1 cellular context compared by ENCODE assay signal in the genomic region with DNA sequence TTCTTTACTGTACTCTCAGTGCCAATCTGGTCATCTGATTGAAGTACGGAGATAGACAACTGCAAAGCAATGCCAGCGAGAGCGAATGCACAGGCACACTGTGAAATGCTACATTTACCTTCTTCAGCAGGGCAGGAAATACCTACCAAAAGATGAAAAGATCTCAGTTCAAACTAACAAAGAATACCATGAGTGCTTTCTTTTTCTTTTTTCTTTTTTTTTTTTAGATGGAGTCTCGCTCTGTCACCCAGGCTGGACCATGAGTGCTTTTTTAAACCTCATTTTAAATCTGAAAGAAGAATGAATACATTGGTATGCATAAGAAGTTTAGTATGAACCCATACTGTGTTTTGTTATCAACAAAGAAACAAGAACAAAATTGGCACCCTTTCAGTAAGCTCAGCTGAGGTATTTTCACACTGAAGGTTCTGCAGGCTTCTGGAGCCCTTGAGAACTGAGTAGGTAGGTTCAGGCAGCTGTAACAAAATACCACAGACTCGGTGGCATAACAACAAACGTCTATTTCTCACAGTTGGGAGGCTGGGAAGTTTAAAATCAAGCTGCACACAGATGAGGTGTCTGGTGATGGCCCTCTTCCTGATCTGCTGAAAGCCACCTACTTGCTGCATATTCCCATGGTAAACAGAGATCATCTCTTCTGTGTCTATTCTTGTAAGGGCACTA.
TF ChIP-seq lines count a peak whose summit lies in the region.

No MANE protein-coding gene starts in this region.

TF ChIP-seq in GM23338, 12 proteins besides CTCF, POLR2A, EP300 and RAD21:
- TF ChIP-seq EZH2phosphoT487 (IDR thresholded peaks at IDR 0.05; ENCODE audit: unreplicated experiment), result no peak
- no peak for TF ChIP-seq ZNF331 (CRISPR knock-in tag; IDR thresholded peaks at IDR 0.05; ENCODE audit: low read depth)
- TF ChIP-seq CREB1 (CRISPR knock-in tag; IDR thresholded peaks at IDR 0.05; ENCODE audit: low read depth), result no peak
- TF ChIP-seq JUNB (IDR thresholded peaks at IDR 0.05; ENCODE audit: unreplicated experiment), result no peak
- TF ChIP-seq, protein P1, sequence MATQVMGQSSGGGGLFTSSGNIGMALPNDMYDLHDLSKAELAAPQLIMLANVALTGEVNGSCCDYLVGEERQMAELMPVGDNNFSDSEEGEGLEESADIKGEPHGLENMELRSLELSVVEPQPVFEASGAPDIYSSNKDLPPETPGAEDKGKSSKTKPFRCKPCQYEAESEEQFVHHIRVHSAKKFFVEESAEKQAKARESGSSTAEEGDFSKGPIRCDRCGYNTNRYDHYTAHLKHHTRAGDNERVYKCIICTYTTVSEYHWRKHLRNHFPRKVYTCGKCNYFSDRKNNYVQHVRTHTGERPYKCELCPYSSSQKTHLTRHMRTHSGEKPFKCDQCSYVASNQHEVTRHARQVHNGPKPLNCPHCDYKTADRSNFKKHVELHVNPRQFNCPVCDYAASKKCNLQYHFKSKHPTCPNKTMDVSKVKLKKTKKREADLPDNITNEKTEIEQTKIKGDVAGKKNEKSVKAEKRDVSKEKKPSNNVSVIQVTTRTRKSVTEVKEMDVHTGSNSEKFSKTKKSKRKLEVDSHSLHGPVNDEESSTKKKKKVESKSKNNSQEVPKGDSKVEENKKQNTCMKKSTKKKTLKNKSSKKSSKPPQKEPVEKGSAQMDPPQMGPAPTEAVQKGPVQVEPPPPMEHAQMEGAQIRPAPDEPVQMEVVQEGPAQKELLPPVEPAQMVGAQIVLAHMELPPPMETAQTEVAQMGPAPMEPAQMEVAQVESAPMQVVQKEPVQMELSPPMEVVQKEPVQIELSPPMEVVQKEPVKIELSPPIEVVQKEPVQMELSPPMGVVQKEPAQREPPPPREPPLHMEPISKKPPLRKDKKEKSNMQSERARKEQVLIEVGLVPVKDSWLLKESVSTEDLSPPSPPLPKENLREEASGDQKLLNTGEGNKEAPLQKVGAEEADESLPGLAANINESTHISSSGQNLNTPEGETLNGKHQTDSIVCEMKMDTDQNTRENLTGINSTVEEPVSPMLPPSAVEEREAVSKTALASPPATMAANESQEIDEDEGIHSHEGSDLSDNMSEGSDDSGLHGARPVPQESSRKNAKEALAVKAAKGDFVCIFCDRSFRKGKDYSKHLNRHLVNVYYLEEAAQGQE (IDR thresholded peaks at IDR 0.05; ENCODE audit: unreplicated experiment), result no peak
- no peak for TF ChIP-seq NANOG (IDR thresholded peaks at IDR 0.05; ENCODE audit: borderline replicate concordance)
- no peak for TF ChIP-seq ZNF114 (CRISPR knock-in tag; IDR thresholded peaks at IDR 0.05)
- TF ChIP-seq STAT1 (IDR thresholded peaks at IDR 0.05; ENCODE audit: unreplicated experiment), result no peak
- TF ChIP-seq POLR2AphosphoS5 (IDR thresholded peaks at IDR 0.05; ENCODE audit: low read depth), result no peak
- TF ChIP-seq EZH2 (IDR thresholded peaks at IDR 0.05; ENCODE audit: low read depth, unreplicated experiment), result no peak
- TF ChIP-seq, protein P2, sequence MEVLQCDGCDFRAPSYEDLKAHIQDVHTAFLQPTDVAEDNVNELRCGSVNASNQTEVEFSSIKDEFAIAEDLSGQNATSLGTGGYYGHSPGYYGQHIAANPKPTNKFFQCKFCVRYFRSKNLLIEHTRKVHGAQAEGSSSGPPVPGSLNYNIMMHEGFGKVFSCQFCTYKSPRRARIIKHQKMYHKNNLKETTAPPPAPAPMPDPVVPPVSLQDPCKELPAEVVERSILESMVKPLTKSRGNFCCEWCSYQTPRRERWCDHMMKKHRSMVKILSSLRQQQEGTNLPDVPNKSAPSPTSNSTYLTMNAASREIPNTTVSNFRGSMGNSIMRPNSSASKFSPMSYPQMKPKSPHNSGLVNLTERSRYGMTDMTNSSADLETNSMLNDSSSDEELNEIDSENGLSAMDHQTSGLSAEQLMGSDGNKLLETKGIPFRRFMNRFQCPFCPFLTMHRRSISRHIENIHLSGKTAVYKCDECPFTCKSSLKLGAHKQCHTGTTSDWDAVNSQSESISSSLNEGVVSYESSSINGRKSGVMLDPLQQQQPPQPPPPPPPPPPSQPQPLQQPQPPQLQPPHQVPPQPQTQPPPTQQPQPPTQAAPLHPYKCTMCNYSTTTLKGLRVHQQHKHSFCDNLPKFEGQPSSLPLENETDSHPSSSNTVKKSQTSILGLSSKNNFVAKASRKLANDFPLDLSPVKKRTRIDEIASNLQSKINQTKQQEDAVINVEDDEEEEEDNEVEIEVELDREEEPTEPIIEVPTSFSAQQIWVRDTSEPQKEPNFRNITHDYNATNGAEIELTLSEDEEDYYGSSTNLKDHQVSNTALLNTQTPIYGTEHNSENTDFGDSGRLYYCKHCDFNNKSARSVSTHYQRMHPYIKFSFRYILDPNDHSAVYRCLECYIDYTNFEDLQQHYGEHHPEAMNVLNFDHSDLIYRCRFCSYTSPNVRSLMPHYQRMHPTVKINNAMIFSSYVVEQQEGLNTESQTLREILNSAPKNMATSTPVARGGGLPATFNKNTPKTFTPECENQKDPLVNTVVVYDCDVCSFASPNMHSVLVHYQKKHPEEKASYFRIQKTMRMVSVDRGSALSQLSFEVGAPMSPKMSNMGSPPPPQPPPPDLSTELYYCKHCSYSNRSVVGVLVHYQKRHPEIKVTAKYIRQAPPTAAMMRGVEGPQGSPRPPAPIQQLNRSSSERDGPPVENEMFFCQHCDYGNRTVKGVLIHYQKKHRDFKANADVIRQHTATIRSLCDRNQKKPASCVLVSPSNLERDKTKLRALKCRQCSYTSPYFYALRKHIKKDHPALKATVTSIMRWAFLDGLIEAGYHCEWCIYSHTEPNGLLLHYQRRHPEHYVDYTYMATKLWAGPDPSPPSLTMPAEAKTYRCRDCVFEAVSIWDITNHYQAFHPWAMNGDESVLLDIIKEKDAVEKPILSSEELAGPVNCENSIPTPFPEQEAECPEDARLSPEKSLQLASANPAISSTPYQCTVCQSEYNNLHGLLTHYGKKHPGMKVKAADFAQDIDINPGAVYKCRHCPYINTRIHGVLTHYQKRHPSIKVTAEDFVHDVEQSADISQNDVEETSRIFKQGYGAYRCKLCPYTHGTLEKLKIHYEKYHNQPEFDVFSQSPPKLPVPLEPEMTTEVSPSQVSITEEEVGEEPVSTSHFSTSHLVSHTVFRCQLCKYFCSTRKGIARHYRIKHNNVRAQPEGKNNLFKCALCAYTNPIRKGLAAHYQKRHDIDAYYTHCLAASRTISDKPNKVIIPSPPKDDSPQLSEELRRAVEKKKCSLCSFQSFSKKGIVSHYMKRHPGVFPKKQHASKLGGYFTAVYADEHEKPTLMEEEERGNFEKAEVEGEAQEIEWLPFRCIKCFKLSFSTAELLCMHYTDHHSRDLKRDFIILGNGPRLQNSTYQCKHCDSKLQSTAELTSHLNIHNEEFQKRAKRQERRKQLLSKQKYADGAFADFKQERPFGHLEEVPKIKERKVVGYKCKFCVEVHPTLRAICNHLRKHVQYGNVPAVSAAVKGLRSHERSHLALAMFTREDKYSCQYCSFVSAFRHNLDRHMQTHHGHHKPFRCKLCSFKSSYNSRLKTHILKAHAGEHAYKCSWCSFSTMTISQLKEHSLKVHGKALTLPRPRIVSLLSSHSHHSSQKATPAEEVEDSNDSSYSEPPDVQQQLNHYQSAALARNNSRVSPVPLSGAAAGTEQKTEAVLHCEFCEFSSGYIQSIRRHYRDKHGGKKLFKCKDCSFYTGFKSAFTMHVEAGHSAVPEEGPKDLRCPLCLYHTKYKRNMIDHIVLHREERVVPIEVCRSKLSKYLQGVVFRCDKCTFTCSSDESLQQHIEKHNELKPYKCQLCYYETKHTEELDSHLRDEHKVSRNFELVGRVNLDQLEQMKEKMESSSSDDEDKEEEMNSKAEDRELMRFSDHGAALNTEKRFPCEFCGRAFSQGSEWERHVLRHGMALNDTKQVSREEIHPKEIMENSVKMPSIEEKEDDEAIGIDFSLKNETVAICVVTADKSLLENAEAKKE (CRISPR knock-in tag; IDR thresholded peaks at IDR 0.05), result no peak
